Comparison of ENCODE assay signal across 10 cellular contexts in genomic region chr3:107910713-107911259, GRCh38.
DNase-seq lines count a peak whose midpoint lies in the region; ATAC-seq and FAIRE-seq lines count a peak whose summit lies in the region.
"Had no signal": no experiment of that assay in that cellular context is flagged by ENCODE, and none has a peak within 500 bp of the region (broad histone marks: within the 10 kb centered on the region; RNA-seq: fewer than 3 reads in every experiment).

No MANE protein-coding gene starts in this region.

- FAIRE-seq in urothelium cell line (lab: Jason Lieb, UNC): no peak
- FAIRE-seq: TTC549 had no signal

- H3K4me3 ChIP-seq in Jurkat, Clone E6-1 (ENCODE audit: low read length): no peak overlapping the region
- no peak overlapping the region for H3K4me3 ChIP-seq in MG63
- H3K4me3 ChIP-seq: psoas muscle had no signal

- H3K27me3 Mint-ChIP-seq in stimulated activated memory B cell treated with anti-CD40 and anti-IgM and Interleukin-4, amounts not matched to agents 10 μg/mL and 1 μg/mL and 100 μg/mL, for 72 hours: no peaks in the 10 kb centered on the region

- no peaks in the 10 kb centered on the region for H3K36me3 ChIP-seq in MG63

- H3K4me3 Mint-ChIP-seq in stimulated activated memory B cell treated with anti-CD40 and anti-IgM and Interleukin-4, amounts not matched to agents 10 μg/mL and 1 μg/mL and 100 μg/mL, for 72 hours: no peak overlapping the region

- no peak overlapping the region for H3K27ac Mint-ChIP-seq in stimulated activated memory B cell treated with anti-CD40 and anti-IgM and Interleukin-4, amounts not matched to agents 10 μg/mL and 1 μg/mL and 100 μg/mL, for 72 hours

- H3K27me3 ChIP-seq in MG63: peaks cover 3% of the 10 kb centered on the region; the same call in 1 of the 2 replicates

- H3K36me3 Mint-ChIP-seq in stimulated activated memory B cell treated with anti-CD40 and anti-IgM and Interleukin-4, amounts not matched to agents 10 μg/mL and 1 μg/mL and 100 μg/mL, for 72 hours: no peaks in the 10 kb centered on the region

- no peaks in the 10 kb centered on the region for H3K9me3 ChIP-seq in MG63
- H3K9me3 ChIP-seq: psoas muscle had no signal

- peak; percentile 99 for ATAC-seq in HG02642 (IDR thresholded peaks at IDR 0.05; ENCODE audit: poor library complexity, unreplicated experiment)
- peak; percentile 90 for ATAC-seq in stimulated activated memory B cell treated with anti-CD40 and anti-IgM and Interleukin-4, amounts not matched to agents 10 μg/mL and 1 μg/mL and 100 μg/mL, for 72 hours
- ATAC-seq: psoas muscle had no signal

- DNase-seq in activated T-cell treated with anti-CD3 and anti-CD28 coated beads for 24 hours (ENCODE audit: low read depth): peak; percentile 24
- no peak for DNase-seq in activated T-cell treated with anti-CD3 and anti-CD28 coated beads, Interleukin-2, amount 50 U/mL, for 1 hour
- peak; percentile 73 for DNase-seq in Jurkat, Clone E6-1 (ENCODE audit: low read depth, low spot score)
- no peak for DNase-seq in urothelium cell line (ENCODE audit: low spot score)
- no peak for DNase-seq in MG63
- DNase-seq in NCI-H82 treated with DMSO at 0.1 percent for 48 hours (lab: John Stamatoyannopoulos, UW; ENCODE audit: unreplicated experiment): no peak
- DNase-seq: psoas muscle had no signal

- no peaks in the 10 kb centered on the region for H3K9me3 Mint-ChIP-seq in stimulated activated memory B cell treated with anti-CD40 and anti-IgM and Interleukin-4, amounts not matched to agents 10 μg/mL and 1 μg/mL and 100 μg/mL, for 72 hours

- peaks cover 14% of the 10 kb centered on the region for H3K4me1 Mint-ChIP-seq in stimulated activated memory B cell treated with anti-CD40 and anti-IgM and Interleukin-4, amounts not matched to agents 10 μg/mL and 1 μg/mL and 100 μg/mL, for 72 hours

Comparison
In these comparisons a context has a peak if more than half of its experiments do, and no peak if none do; other contexts are left out.
1. DNase-seq: peak in activated T-cell treated with anti-CD3 and anti-CD28 coated beads for 24 hours (single experiment) and Jurkat, Clone E6-1 (single experiment); none in activated T-cell treated with anti-CD3 and anti-CD28 coated beads, Interleukin-2, amount 50 U/mL, for 1 hour (single experiment), urothelium cell line (single experiment), MG63 (single experiment) and NCI-H82 treated with DMSO at 0.1 percent for 48 hours (single experiment).